Comparison of ENCODE assay signal across 9 cellular contexts in the genomic region with DNA sequence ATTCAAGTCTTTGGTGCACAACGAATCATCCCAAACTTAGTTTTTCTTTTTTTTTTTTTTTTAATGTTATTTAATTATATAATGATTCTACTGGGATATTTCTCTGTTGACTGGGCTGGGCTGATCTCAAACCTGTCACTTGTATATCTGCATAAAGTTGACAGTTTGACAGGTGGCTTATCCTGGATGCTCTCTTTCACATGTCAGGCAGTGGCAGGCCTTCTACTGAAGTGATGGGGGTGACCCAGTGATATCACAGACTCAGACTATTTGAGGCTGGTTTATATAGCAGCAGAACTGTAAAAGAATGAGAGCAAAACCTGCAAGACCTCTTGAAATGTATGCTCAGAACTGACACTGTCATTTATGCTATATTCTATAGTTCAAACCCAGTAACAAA.
"Had no signal": no experiment of that assay in that cellular context is flagged by ENCODE, and none has a peak within 500 bp of the region (broad histone marks: within the 10 kb centered on the region; RNA-seq: fewer than 3 reads in every experiment).

No MANE protein-coding gene starts in this region.

- H3K36me3 ChIP-seq: HAP-1 had no signal

- H3K27ac ChIP-seq: GM23248, HL-60 had no signal

- H2AFZ ChIP-seq: GM23248 had no signal

- ATAC-seq: HCT116, HepG2 had no signal

- H3K4me1 ChIP-seq: HAP-1 had no signal

- H3K4me3 ChIP-seq: GM23248, HAP-1 had no signal

- H3K9ac ChIP-seq: GM23248 had no signal

- H3K9me3 ChIP-seq: HAP-1 had no signal

- DNase-seq: GM23248, GOT3, H7, HFFc6, KBM-7 had no signal
